ENCODE assay signal across 25 cellular contexts in the genomic region with DNA sequence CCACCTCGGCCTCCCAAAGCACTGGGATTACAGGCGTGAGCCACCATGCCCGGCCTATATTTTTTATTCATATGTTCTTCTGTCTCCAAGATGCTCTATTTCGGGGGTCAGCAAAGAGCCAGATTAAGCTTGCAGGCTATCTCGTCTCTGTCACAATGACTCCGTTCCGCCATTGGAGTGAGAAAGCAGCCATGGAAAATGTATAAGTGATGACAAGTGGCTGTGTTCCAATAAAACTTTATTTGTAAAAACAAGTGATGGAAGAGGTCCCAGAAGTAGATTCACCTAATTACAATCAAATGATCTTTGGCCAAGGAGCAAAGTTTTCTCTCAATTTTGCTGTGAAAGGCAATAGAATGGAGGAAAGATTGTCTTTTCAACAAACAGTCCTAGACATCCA.
"Had no signal": no experiment of that assay in that cellular context is flagged by ENCODE, and none has a peak within 500 bp of the region (broad histone marks: within the 10 kb centered on the region; RNA-seq: fewer than 3 reads in every experiment).

No MANE protein-coding gene starts in this region.

- H3K27me3 ChIP-seq: heart left ventricle, hepatocyte had no signal

- H2AFZ ChIP-seq: hepatocyte had no signal

- H3K27ac Mint-ChIP-seq: dendritic cell treated with granulocyte-macrophage colony-stimulating factor and Interleukin-4, amounts not matched to agents 40 ng/mL and 50 ng/mL, for 4 days; effector memory CD8-positive, alpha-beta T cell; immature natural killer cell; mesothelial cell of epicardium; naive B cell had no signal

- H3K4me3 ChIP-seq: esophagus muscularis mucosa, gastroesophageal sphincter, heart left ventricle, hepatocyte, left lung, lower lobe of right lung, mucosa of descending colon had no signal

- H3K4me3 Mint-ChIP-seq: dendritic cell treated with granulocyte-macrophage colony-stimulating factor and Interleukin-4, amounts not matched to agents 40 ng/mL and 50 ng/mL, for 4 days; effector memory CD8-positive, alpha-beta T cell; immature natural killer cell; mesothelial cell of epicardium; naive B cell had no signal

- H3K4me2 ChIP-seq: hepatocyte had no signal

- ATAC-seq: effector memory CD8-positive, alpha-beta T cell; foreskin keratinocyte; heart left ventricle; left colon; left ventricle myocardium superior; lower lobe of right lung; mucosa of descending colon had no signal

- H3K27ac ChIP-seq: esophagus muscularis mucosa, foreskin keratinocyte, gastroesophageal sphincter, heart left ventricle, hepatocyte, left lung, lower lobe of right lung had no signal

- H3K36me3 ChIP-seq: esophagus muscularis mucosa, gastroesophageal sphincter, heart left ventricle, left lung, lower lobe of right lung had no signal

- H3K4me1 Mint-ChIP-seq: immature natural killer cell, mesothelial cell of epicardium, naive B cell had no signal

- H3K79me2 ChIP-seq: hepatocyte had no signal

- FAIRE-seq: colon, endothelial cell of umbilical vein, frontal cortex, kidney had no signal

- DNase-seq: cortex of kidney; effector CD8-positive, alpha-beta T cell; effector memory CD8-positive, alpha-beta T cell; foreskin keratinocyte; heart left ventricle; hypothalamus; immature natural killer cell; islet precursor cell; kidney; kidney glomerular epithelial cell; left colon; left lung; left ventricle myocardium superior; lower lobe of right lung; mesenchymal stem cell; mucosa of descending colon; naive B cell had no signal

- H3K4me1 ChIP-seq: esophagus muscularis mucosa, foreskin keratinocyte, gastroesophageal sphincter, heart left ventricle, left lung, lower lobe of right lung had no signal
